2 cellular contexts compared by ENCODE assay signal in genomic region chr5:73946278-73946677, GRCh38.
TF ChIP-seq lines count a peak whose summit lies in the region.

No MANE protein-coding gene starts in this region.

TF ChIP-seq in HepG2, 621 proteins besides CTCF, POLR2A, EP300 and RAD21 (continued from another document):
- TF ChIP-seq HNF1A (IDR thresholded peaks at IDR 0.05; ENCODE audit: low read depth) = 0 out of 2 replicates have a peak, but pooled peaks have one; percentile 31
- TF ChIP-seq HNF1A (CRISPR knock-in tag; IDR thresholded peaks at IDR 0.05; ENCODE audit: borderline replicate concordance) = no peak
- peak; percentile 18 for TF ChIP-seq SKI (IDR thresholded peaks at IDR 0.05; ENCODE audit: partially characterized antibody)
- TF ChIP-seq TCF7 (IDR thresholded peaks at IDR 0.05; ENCODE audit: low read depth) = peak; percentile 73
- peak; percentile 48; the same call in 1 of the 2 replicates for TF ChIP-seq CREM (IDR thresholded peaks at IDR 0.05)
- TF ChIP-seq CREM (CRISPR knock-in tag; IDR thresholded peaks at IDR 0.05) = no peak
- no peak for TF ChIP-seq ZFP82 (CRISPR knock-in tag; IDR thresholded peaks at IDR 0.05; ENCODE audit: borderline replicate concordance)
- TF ChIP-seq HNF4A (CRISPR knock-in tag; IDR thresholded peaks at IDR 0.05) = peak; percentile 40; the same call in 1 of the 2 replicates
- TF ChIP-seq CEBPG (CRISPR knock-in tag; IDR thresholded peaks at IDR 0.05) = 0 out of 2 replicates have a peak, but pooled peaks have one; percentile 18
- TF ChIP-seq PAXIP1 (CRISPR knock-in tag; conservative IDR thresholded peaks at IDR 0.05) = peak; percentile 42; the same call in 1 of the 2 replicates
- TF ChIP-seq EHMT2 (IDR thresholded peaks at IDR 0.05; ENCODE audit: borderline replicate concordance, low read depth, low read length) = peak; percentile 32; the same call in 1 of the 2 replicates
- TF ChIP-seq ELF3 (CRISPR knock-in tag; IDR thresholded peaks at IDR 0.05) = no peak
- TF ChIP-seq SOX5 (CRISPR knock-in tag; IDR thresholded peaks at IDR 0.05; ENCODE audit: borderline replicate concordance) = peak; percentile 37; the same call in 1 of the 2 replicates
- TF ChIP-seq ZNF18 (CRISPR knock-in tag; IDR thresholded peaks at IDR 0.05; ENCODE audit: insufficient replicate concordance) = no peak
- peak; percentile 54; the same call in 1 of the 2 replicates for TF ChIP-seq NCOR1 (IDR thresholded peaks at IDR 0.05; ENCODE audit: borderline replicate concordance, low read length)
TF ChIP-seq in HepG2: peak in this region for 10.

TF ChIP-seq in GM23338, 12 proteins besides CTCF, POLR2A, EP300 and RAD21 (continued from another document):
- TF ChIP-seq STAT1 (IDR thresholded peaks at IDR 0.05; ENCODE audit: unreplicated experiment) = no peak
- no peak for TF ChIP-seq ETS1 (IDR thresholded peaks at IDR 0.05)
- no peak for TF ChIP-seq ZNF462 (CRISPR knock-in tag; IDR thresholded peaks at IDR 0.05)
- TF ChIP-seq EZH2 (IDR thresholded peaks at IDR 0.05; ENCODE audit: low read depth, unreplicated experiment) = no peak
